13 cellular contexts compared by ENCODE assay signal in genomic region chr15:76866008-76866407, GRCh38. TPM values are rescaled to one million over a fixed set of nuclear protein-coding genes. Genes with fewer than 3 reads are reported as not detected.
DNase-seq lines count a peak whose midpoint lies in the region; ATAC-seq and TF ChIP-seq lines count a peak whose summit lies in the region.
"Had no signal": no experiment of that assay in that cellular context is flagged by ENCODE, and none has a peak within 500 bp of the region (broad histone marks: within the 10 kb centered on the region; RNA-seq: fewer than 3 reads in every experiment).

No MANE protein-coding gene starts in this region.

- H3K23ac ChIP-seq in IMR-90 (ENCODE audit: low read depth, low read length), result no peak overlapping the region

- no peak overlapping the region for H3K27ac ChIP-seq in IMR-90 (ENCODE audit: insufficient read depth, low read length)
- no peak overlapping the region for H3K27ac ChIP-seq in GM23338 (ENCODE audit: low read depth)
- H3K27ac ChIP-seq: neural progenitor cell, prostate gland had no signal

- no peaks in the 10 kb centered on the region for H3K9me2 ChIP-seq in GM23338 (ENCODE audit: insufficient read depth)

- in situ Hi-C loops in IMR-90 (cut with MboI; ENCODE audit: low sequenced_read_pairs), result loop anchor here (10.0 kb wide), 2 partner anchors 631 to 671 kb away; no protein-coding TSS in a partner anchor

- H2BK5ac ChIP-seq in IMR-90 (ENCODE audit: low read depth, low read length, poor library complexity, severe bottlenecking), result peak overlapping the region; percentile 35

- BruUV-seq in IMR-90 (replicated peaks; lab: Mats Ljungman, UMichigan), result no TSS peak

- peaks cover 27% of the 10 kb centered on the region for H3K4me1 Mint-ChIP-seq in activated CD4-positive, alpha-beta T cell treated with anti-CD3 and anti-CD28 coated beads, Interleukin-2, amount 10 ng/mL, durations not matched to agents 24 days and 14 days
- no peaks in the 10 kb centered on the region for H3K4me1 Mint-ChIP-seq in GM23338
- H3K4me1 Mint-ChIP-seq: CD14-positive monocyte had no signal

- H2AK9ac ChIP-seq in IMR-90 (replicated peaks; ENCODE audit: low read depth, low read length, poor library complexity), result no peak overlapping the region

- peak overlapping the region; percentile 26 for H3K27ac Mint-ChIP-seq in activated CD4-positive, alpha-beta T cell treated with anti-CD3 and anti-CD28 coated beads, Interleukin-2, amount 10 ng/mL, durations not matched to agents 24 days and 14 days
- no peak overlapping the region for H3K27ac Mint-ChIP-seq in GM23338
- H3K27ac Mint-ChIP-seq: neural progenitor cell had no signal

- H2BK15ac ChIP-seq in IMR-90 (ENCODE audit: low read depth, low read length), result no peak overlapping the region

- H3K27me3 ChIP-seq in IMR-90 (ENCODE audit: control insufficient read depth, insufficient read depth, low read length), result no peaks in the 10 kb centered on the region
- H3K27me3 ChIP-seq in GM23338 (ENCODE audit: insufficient read depth), result no peaks in the 10 kb centered on the region
- H3K27me3 ChIP-seq: neural progenitor cell had no signal

- H3K4me1 ChIP-seq in IMR-90 (ENCODE audit: control insufficient read depth, insufficient read depth, low read length), result no peaks in the 10 kb centered on the region
- no peaks in the 10 kb centered on the region for H3K4me1 ChIP-seq in GM23338 (ENCODE audit: insufficient read depth)
- H3K4me1 ChIP-seq: prostate gland had no signal

- H3K36me3 ChIP-seq in IMR-90 (ENCODE audit: control insufficient read depth, insufficient read depth, low read length) (no peaks in the 10 kb centered on the region), GM23338 (ENCODE audit: insufficient read depth) (no peaks in the 10 kb centered on the region)
- H3K36me3 ChIP-seq: neural progenitor cell, prostate gland had no signal

- TF ChIP-seq CTCF in IMR-90 (conservative IDR thresholded peaks at IDR 0.05; ENCODE audit: low read depth, low read length) (no peak), epithelial cell of esophagus (IDR thresholded peaks at IDR 0.05; ENCODE audit: insufficient read depth, low read depth, low read length, missing control alignments) (no peak), GM23338 (conservative IDR thresholded peaks at IDR 0.05; ENCODE audit: low read depth in 2 of 2) (no peak)

- H3F3A ChIP-seq in GM23338 (replicated peaks; ENCODE audit: low read depth), result no peaks in the 10 kb centered on the region

- H4K5ac ChIP-seq in IMR-90 (ENCODE audit: low read depth, low read length), result no peak overlapping the region

- no peak overlapping the region for H3K14ac ChIP-seq in IMR-90 (replicated peaks; ENCODE audit: low read depth, low read length)

- no peak overlapping the region for H3K4me2 ChIP-seq in IMR-90 (ENCODE audit: low read depth, low read length)
- no peak overlapping the region for H3K4me2 ChIP-seq in GM23338
- H3K4me2 ChIP-seq: neural progenitor cell had no signal

- H2AK5ac ChIP-seq in IMR-90 (ENCODE audit: low read depth, low read length), result no peak overlapping the region

- H4K8ac ChIP-seq in IMR-90 (ENCODE audit: low read depth in 2 of 2, low read length in 2 of 2), result no peak overlapping the region

- no peaks in the 10 kb centered on the region for H3K79me2 ChIP-seq in GM23338 (replicated peaks; ENCODE audit: insufficient read depth)

- no peak overlapping the region for H3K4ac ChIP-seq in IMR-90 (ENCODE audit: low read depth, low read length)

- H2BK20ac ChIP-seq in IMR-90 (ENCODE audit: low read depth, low read length), result no peak overlapping the region

- peak; percentile 27; the same call in 1 of the 2 replicates for ATAC-seq in IMR-90 (ENCODE audit: low read depth)
- peak; percentile 21 for ATAC-seq in left lobe of liver
- no peak for ATAC-seq in GM23338

- CTCF ChIA-PET in IMR-90 (lab: Yijun Ruan, JAX), result interaction anchor here (0.7 to 1.3 kb wide), 2 partner anchors 675 to 1055 kb away, joined by 3 to 5 read pairs; no protein-coding TSS in a partner anchor

- H3K79me1 ChIP-seq in IMR-90 (ENCODE audit: low read depth in 1 of 2, low read length in 2 of 2), result peaks cover 0 to 9% of the 10 kb centered on the region in 2 experiments; a peak in 1 of 4 replicates

- DNase-seq in activated CD4-positive, alpha-beta T cell treated with anti-CD3 and anti-CD28 coated beads, Interleukin-2, amount 10 ng/mL, durations not matched to agents 24 days and 14 days, result no peak
- no peak for DNase-seq in activated CD4-positive, alpha-beta T cell treated with anti-CD3 and anti-CD28 coated beads for 48 hours
- DNase-seq in IMR-90, result peak; percentile 33
- DNase-seq in epithelial cell of esophagus (ENCODE audit: low read depth), result peak; percentile 17
- no peak for DNase-seq in left lobe of liver (ENCODE audit: low spot score)
- DNase-seq in GM23338 (ENCODE audit: low spot score), result no peak
- DNase-seq in AG08396 (ENCODE audit: low spot score), result no peak
- no peak for DNase-seq in GF-D8 (lab: John Stamatoyannopoulos, UW)
- DNase-seq: activated CD4-positive, alpha-beta T cell treated with anti-CD3 and anti-CD28 coated beads, Interleukin-2, amount 50 U/mL, for 1 hour; NCI-H1436 treated with DMSO at 0.1 percent for 48 hours had no signal

- no peaks in the 10 kb centered on the region for H4K20me1 ChIP-seq in IMR-90 (ENCODE audit: insufficient read depth, low read length)
- no peaks in the 10 kb centered on the region for H4K20me1 ChIP-seq in GM23338 (replicated peaks; ENCODE audit: insufficient read depth)

- H3K4me3 ChIP-seq in IMR-90 (ENCODE audit: insufficient read depth, low read depth, low read length), result no peak overlapping the region
- no peak overlapping the region for H3K4me3 ChIP-seq in epithelial cell of esophagus (ENCODE audit: low read length)
- H3K4me3 ChIP-seq in GM23338, result no peak overlapping the region
- H3K4me3 ChIP-seq: neural progenitor cell, prostate gland had no signal

- no peak overlapping the region for H3K18ac ChIP-seq in IMR-90 (ENCODE audit: low read depth, low read length)

- H2AFZ ChIP-seq in IMR-90 (replicated peaks; ENCODE audit: low read length, poor library complexity) (no peak overlapping the region), GM23338 (no peak overlapping the region)
- H2AFZ ChIP-seq: neural progenitor cell had no signal

- intact Hi-C loops in activated CD4-positive, alpha-beta T cell treated with anti-CD3 and anti-CD28 coated beads, Interleukin-2, amount 10 ng/mL, durations not matched to agents 24 days and 14 days (cut with micrococcal nuclease), result loop anchor here (5.0 kb wide), 1 partner anchor 674 kb away; no protein-coding TSS in a partner anchor
- intact Hi-C loops in IMR-90 (cut with micrococcal nuclease), result loop anchor here (1.0 to 5.0 kb wide), 5 partner anchors 519 to 809 kb away; partner anchors contain the start of gene TMEM266

- no peaks in the 10 kb centered on the region; the same call in 1 of the 2 replicates for H3K9me1 ChIP-seq in IMR-90 (ENCODE audit: insufficient read depth, low read length)

- no peak for TF ChIP-seq RAD21 in IMR-90 (IDR thresholded peaks at IDR 0.05; ENCODE audit: low read length)

- dilution Hi-C loops in IMR-90 (cut with HindIII; ENCODE audit: low sequenced_read_pairs, unreplicated experiment), result no loop called here

- WGBS in IMR-90 (ENCODE audit: extremely low coverage in 2 of 2, insufficient read length in 1 of 2), 2 experiments, result 83% methylated on average over 1 of the region's 2 CpGs; no CpG with 5 or more reads in 1 of the 2 experiments

- H3K9ac ChIP-seq in IMR-90 (ENCODE audit: low read depth, low read length), result no peak overlapping the region
- H3K9ac ChIP-seq: neural progenitor cell had no signal

- no peak overlapping the region for H3K4me3 Mint-ChIP-seq in activated CD4-positive, alpha-beta T cell treated with anti-CD3 and anti-CD28 coated beads, Interleukin-2, amount 10 ng/mL, durations not matched to agents 24 days and 14 days
- no peak overlapping the region for H3K4me3 Mint-ChIP-seq in GM23338
- H3K4me3 Mint-ChIP-seq: CD14-positive monocyte, neural progenitor cell had no signal

- no peak for TF ChIP-seq POLR2A in IMR-90 (IDR thresholded peaks at IDR 0.05; ENCODE audit: low read depth, low read length)

- no peak overlapping the region for H4K91ac ChIP-seq in IMR-90 (ENCODE audit: insufficient read depth, low read depth, low read length)

- no peaks in the 10 kb centered on the region for H3K9me3 Mint-ChIP-seq in activated CD4-positive, alpha-beta T cell treated with anti-CD3 and anti-CD28 coated beads, Interleukin-2, amount 10 ng/mL, durations not matched to agents 24 days and 14 days
- H3K9me3 Mint-ChIP-seq in GM23338, result no peaks in the 10 kb centered on the region
- H3K9me3 Mint-ChIP-seq: CD14-positive monocyte, neural progenitor cell had no signal

- H3K27me3 Mint-ChIP-seq in activated CD4-positive, alpha-beta T cell treated with anti-CD3 and anti-CD28 coated beads, Interleukin-2, amount 10 ng/mL, durations not matched to agents 24 days and 14 days, result no peaks in the 10 kb centered on the region
- no peaks in the 10 kb centered on the region for H3K27me3 Mint-ChIP-seq in GM23338 (ENCODE audit: insufficient read depth, low read depth, poor library complexity)

- no peak overlapping the region for H2BK120ac ChIP-seq in IMR-90 (ENCODE audit: low read depth, low read length)

- no peak overlapping the region for H3K56ac ChIP-seq in IMR-90 (ENCODE audit: extremely low read depth, insufficient read depth, low read length)

- peaks cover 9% of the 10 kb centered on the region for H3K36me3 Mint-ChIP-seq in activated CD4-positive, alpha-beta T cell treated with anti-CD3 and anti-CD28 coated beads, Interleukin-2, amount 10 ng/mL, durations not matched to agents 24 days and 14 days (ENCODE audit: low read depth)
- no peaks in the 10 kb centered on the region for H3K36me3 Mint-ChIP-seq in GM23338 (ENCODE audit: low read depth)
- H3K36me3 Mint-ChIP-seq: neural progenitor cell had no signal

- POLR2A ChIA-PET in IMR-90 (lab: Charles Lee; ENCODE audit: unreplicated experiment), result no interaction called here

- H3K9me3 ChIP-seq in IMR-90 (ENCODE audit: control insufficient read depth, insufficient read depth, low read length), result no peaks in the 10 kb centered on the region
- H3K9me3 ChIP-seq: prostate gland had no signal

TF ChIP-seq in IMR-90, 13 proteins besides CTCF, POLR2A, EP300 and RAD21 (continues in another document):
- no peak for TF ChIP-seq FOS (IDR thresholded peaks at IDR 0.05; ENCODE audit: low read depth, low read length)

TF ChIP-seq in GM23338, 12 proteins besides CTCF, POLR2A, EP300 and RAD21 (continues in another document):
- no peak for TF ChIP-seq ZNF331 (CRISPR knock-in tag; IDR thresholded peaks at IDR 0.05; ENCODE audit: low read depth)
- no peak for TF ChIP-seq JUNB (IDR thresholded peaks at IDR 0.05; ENCODE audit: unreplicated experiment)
- TF ChIP-seq EZH2 (IDR thresholded peaks at IDR 0.05; ENCODE audit: low read depth, unreplicated experiment), result no peak
- no peak for TF ChIP-seq CREB1 (CRISPR knock-in tag; IDR thresholded peaks at IDR 0.05; ENCODE audit: low read depth)

RNA-seq across cellular contexts. Expression of gene SCAPER, which starts 39.1 kb away (rescaled TPM):
- 24.3 and 31.0 TPM in 2 replicates for total RNA-seq in activated CD4-positive, alpha-beta T cell treated with anti-CD3 and anti-CD28 coated beads, Interleukin-2, amount 10 ng/mL, durations not matched to agents 24 days and 14 days
- total RNA-seq in IMR-90 (2012; rRNA removed) (9.7 and 13.6 TPM in 2 replicates), left lobe of liver (6.9 TPM)
- polyA plus RNA-seq in IMR-90 (2012; rRNA removed) (1.9 and 2.9 TPM in 2 replicates), GM23338 (2016; fragmentation: Nextera tagmentation; extraction: Ambion mirVana) (10.9 and 17.6 TPM in 2 replicates)
- polyA plus RNA-seq in IMR-90 (2012; cell fraction: cytosol; rRNA removed), result 0.86 and 0.89 TPM in 2 replicates
- polyA plus RNA-seq in IMR-90 (2012; cell fraction: nucleus; rRNA removed; ENCODE audit: low replicate concordance), result 1.2 and 3.9 TPM in 2 replicates
- total RNA-seq in GM23338 (2014; rRNA removed; shearing (Covaris generic)), result 9.1 and 15.0 TPM in 2 replicates

Comparison
In these comparisons a context has a peak if more than half of its experiments do, and no peak if none do; other contexts are left out.
1. DNase-seq: peak in IMR-90 (single experiment) and epithelial cell of esophagus (single experiment); none in activated CD4-positive, alpha-beta T cell treated with anti-CD3 and anti-CD28 coated beads, Interleukin-2, amount 10 ng/mL, durations not matched to agents 24 days and 14 days (single experiment), activated CD4-positive, alpha-beta T cell treated with anti-CD3 and anti-CD28 coated beads for 48 hours (single experiment), left lobe of liver (single experiment), GM23338 (single experiment), AG08396 (single experiment) and GF-D8 (single experiment).